In genomic region chr13:46122304-46122703, GRCh38 we compare ENCODE assay signal across 3 cellular contexts.
TF ChIP-seq lines count a peak whose summit lies in the region.

No MANE protein-coding gene starts in this region.

TF ChIP-seq in GM23338, 12 proteins besides CTCF, POLR2A, EP300 and RAD21 (continued from another document and continues in another):
- TF ChIP-seq, protein P1, sequence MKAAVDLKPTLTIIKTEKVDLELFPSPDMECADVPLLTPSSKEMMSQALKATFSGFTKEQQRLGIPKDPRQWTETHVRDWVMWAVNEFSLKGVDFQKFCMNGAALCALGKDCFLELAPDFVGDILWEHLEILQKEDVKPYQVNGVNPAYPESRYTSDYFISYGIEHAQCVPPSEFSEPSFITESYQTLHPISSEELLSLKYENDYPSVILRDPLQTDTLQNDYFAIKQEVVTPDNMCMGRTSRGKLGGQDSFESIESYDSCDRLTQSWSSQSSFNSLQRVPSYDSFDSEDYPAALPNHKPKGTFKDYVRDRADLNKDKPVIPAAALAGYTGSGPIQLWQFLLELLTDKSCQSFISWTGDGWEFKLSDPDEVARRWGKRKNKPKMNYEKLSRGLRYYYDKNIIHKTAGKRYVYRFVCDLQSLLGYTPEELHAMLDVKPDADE (IDR thresholded peaks at IDR 0.05): no peak
- TF ChIP-seq JUNB (IDR thresholded peaks at IDR 0.05; ENCODE audit: unreplicated experiment) (no peak), ZNF114 (CRISPR knock-in tag; IDR thresholded peaks at IDR 0.05) (no peak), ZNF462 (CRISPR knock-in tag; IDR thresholded peaks at IDR 0.05) (no peak), POLR2AphosphoS5 (IDR thresholded peaks at IDR 0.05; ENCODE audit: low read depth) (no peak)

TF ChIP-seq in liver, 16 proteins besides CTCF, POLR2A, EP300 and RAD21 (continued from another document):
- TF ChIP-seq HNF4G (IDR thresholded peaks at IDR 0.05): no peak
- no peak for TF ChIP-seq FOXA1 (IDR thresholded peaks at IDR 0.05)
- TF ChIP-seq EGR1 (IDR thresholded peaks at IDR 0.05; ENCODE audit: low read depth in 2 of 2): no peak
- no peak for TF ChIP-seq SP1 (IDR thresholded peaks at IDR 0.05)
- TF ChIP-seq NR2F2 (IDR thresholded peaks at IDR 0.05): no peak
- TF ChIP-seq, protein P2, sequence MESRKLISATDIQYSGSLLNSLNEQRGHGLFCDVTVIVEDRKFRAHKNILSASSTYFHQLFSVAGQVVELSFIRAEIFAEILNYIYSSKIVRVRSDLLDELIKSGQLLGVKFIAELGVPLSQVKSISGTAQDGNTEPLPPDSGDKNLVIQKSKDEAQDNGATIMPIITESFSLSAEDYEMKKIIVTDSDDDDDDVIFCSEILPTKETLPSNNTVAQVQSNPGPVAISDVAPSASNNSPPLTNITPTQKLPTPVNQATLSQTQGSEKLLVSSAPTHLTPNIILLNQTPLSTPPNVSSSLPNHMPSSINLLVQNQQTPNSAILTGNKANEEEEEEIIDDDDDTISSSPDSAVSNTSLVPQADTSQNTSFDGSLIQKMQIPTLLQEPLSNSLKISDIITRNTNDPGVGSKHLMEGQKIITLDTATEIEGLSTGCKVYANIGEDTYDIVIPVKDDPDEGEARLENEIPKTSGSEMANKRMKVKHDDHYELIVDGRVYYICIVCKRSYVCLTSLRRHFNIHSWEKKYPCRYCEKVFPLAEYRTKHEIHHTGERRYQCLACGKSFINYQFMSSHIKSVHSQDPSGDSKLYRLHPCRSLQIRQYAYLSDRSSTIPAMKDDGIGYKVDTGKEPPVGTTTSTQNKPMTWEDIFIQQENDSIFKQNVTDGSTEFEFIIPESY (IDR thresholded peaks at IDR 0.05): no peak
- no peak for TF ChIP-seq HNF4A (conservative IDR thresholded peaks at IDR 0.05)
- no peak for TF ChIP-seq RXRA (IDR thresholded peaks at IDR 0.05)
- no peak for TF ChIP-seq GABPA (IDR thresholded peaks at IDR 0.05 in 1 of 2, conservative IDR thresholded peaks at IDR 0.05 in 1 of 2)
- no peak for TF ChIP-seq YY1 (IDR thresholded peaks at IDR 0.05)
- TF ChIP-seq TAF1 (conservative IDR thresholded peaks at IDR 0.05): no peak
- TF ChIP-seq FOXA2 (IDR thresholded peaks at IDR 0.05): no peak
- TF ChIP-seq, protein P3, sequence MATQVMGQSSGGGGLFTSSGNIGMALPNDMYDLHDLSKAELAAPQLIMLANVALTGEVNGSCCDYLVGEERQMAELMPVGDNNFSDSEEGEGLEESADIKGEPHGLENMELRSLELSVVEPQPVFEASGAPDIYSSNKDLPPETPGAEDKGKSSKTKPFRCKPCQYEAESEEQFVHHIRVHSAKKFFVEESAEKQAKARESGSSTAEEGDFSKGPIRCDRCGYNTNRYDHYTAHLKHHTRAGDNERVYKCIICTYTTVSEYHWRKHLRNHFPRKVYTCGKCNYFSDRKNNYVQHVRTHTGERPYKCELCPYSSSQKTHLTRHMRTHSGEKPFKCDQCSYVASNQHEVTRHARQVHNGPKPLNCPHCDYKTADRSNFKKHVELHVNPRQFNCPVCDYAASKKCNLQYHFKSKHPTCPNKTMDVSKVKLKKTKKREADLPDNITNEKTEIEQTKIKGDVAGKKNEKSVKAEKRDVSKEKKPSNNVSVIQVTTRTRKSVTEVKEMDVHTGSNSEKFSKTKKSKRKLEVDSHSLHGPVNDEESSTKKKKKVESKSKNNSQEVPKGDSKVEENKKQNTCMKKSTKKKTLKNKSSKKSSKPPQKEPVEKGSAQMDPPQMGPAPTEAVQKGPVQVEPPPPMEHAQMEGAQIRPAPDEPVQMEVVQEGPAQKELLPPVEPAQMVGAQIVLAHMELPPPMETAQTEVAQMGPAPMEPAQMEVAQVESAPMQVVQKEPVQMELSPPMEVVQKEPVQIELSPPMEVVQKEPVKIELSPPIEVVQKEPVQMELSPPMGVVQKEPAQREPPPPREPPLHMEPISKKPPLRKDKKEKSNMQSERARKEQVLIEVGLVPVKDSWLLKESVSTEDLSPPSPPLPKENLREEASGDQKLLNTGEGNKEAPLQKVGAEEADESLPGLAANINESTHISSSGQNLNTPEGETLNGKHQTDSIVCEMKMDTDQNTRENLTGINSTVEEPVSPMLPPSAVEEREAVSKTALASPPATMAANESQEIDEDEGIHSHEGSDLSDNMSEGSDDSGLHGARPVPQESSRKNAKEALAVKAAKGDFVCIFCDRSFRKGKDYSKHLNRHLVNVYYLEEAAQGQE (IDR thresholded peaks at IDR 0.05): no peak
TF ChIP-seq in liver: peak in this region for 0.

TF ChIP-seq in SK-N-SH, 30 proteins besides CTCF, POLR2A, EP300 and RAD21 (continued from another document):
- TF ChIP-seq, protein P3 (IDR thresholded peaks at IDR 0.05; ENCODE audit: low read depth, low read length): no peak
- no peak for TF ChIP-seq FOSL2 (IDR thresholded peaks at IDR 0.05; ENCODE audit: borderline replicate concordance, low read depth)
- TF ChIP-seq TAF1 (IDR thresholded peaks at IDR 0.05; ENCODE audit: borderline replicate concordance, low read depth, low read length): no peak
- no peak for TF ChIP-seq ELF1 (IDR thresholded peaks at IDR 0.05)
- no peak for TF ChIP-seq MEF2A (IDR thresholded peaks at IDR 0.05; ENCODE audit: borderline replicate concordance, low read depth)
- TF ChIP-seq, protein P2 (IDR thresholded peaks at IDR 0.05; ENCODE audit: borderline replicate concordance, low read depth): no peak
- TF ChIP-seq PBX3 (IDR thresholded peaks at IDR 0.05): no peak
- TF ChIP-seq, protein P4, sequence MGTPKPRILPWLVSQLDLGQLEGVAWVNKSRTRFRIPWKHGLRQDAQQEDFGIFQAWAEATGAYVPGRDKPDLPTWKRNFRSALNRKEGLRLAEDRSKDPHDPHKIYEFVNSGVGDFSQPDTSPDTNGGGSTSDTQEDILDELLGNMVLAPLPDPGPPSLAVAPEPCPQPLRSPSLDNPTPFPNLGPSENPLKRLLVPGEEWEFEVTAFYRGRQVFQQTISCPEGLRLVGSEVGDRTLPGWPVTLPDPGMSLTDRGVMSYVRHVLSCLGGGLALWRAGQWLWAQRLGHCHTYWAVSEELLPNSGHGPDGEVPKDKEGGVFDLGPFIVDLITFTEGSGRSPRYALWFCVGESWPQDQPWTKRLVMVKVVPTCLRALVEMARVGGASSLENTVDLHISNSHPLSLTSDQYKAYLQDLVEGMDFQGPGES (IDR thresholded peaks at IDR 0.05; ENCODE audit: low read depth, low read length): no peak
- no peak for TF ChIP-seq YY1 (IDR thresholded peaks at IDR 0.05; ENCODE audit: low read depth)
- TF ChIP-seq FOXM1 (IDR thresholded peaks at IDR 0.05; ENCODE audit: low read depth): no peak
- TF ChIP-seq, protein P5, sequence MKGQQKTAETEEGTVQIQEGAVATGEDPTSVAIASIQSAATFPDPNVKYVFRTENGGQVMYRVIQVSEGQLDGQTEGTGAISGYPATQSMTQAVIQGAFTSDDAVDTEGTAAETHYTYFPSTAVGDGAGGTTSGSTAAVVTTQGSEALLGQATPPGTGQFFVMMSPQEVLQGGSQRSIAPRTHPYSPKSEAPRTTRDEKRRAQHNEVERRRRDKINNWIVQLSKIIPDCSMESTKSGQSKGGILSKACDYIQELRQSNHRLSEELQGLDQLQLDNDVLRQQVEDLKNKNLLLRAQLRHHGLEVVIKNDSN (IDR thresholded peaks at IDR 0.05; ENCODE audit: borderline replicate concordance, low read depth): no peak
- TF ChIP-seq RFX5 (IDR thresholded peaks at IDR 0.05; ENCODE audit: low read length): no peak
